Comparison of ENCODE assay signal across 9 cellular contexts in genomic region chr17:71085238-71086033, GRCh38.
DNase-seq lines count a peak whose midpoint lies in the region; FAIRE-seq and TF ChIP-seq lines count a peak whose summit lies in the region.
"Had no signal": no experiment of that assay in that cellular context is flagged by ENCODE, and none has a peak within 500 bp of the region (broad histone marks: within the 10 kb centered on the region; RNA-seq: fewer than 3 reads in every experiment).

No MANE protein-coding gene starts in this region.

- H2AFZ ChIP-seq in hepatocyte: no peak overlapping the region

- H3K4me2 ChIP-seq in hepatocyte: no peak overlapping the region

- no peaks in the 10 kb centered on the region; the same call in 1 of the 2 replicates for H3K4me1 ChIP-seq in BE2C
- H3K4me1 ChIP-seq in hepatocyte (ENCODE audit: insufficient read depth): no peaks in the 10 kb centered on the region
- H3K4me1 ChIP-seq: tibial nerve had no signal

- H3K79me2 ChIP-seq in hepatocyte: no peaks in the 10 kb centered on the region

- DNase-seq in BE2C (peak; percentile 66), GM20000 (ENCODE audit: low spot score) (peak; percentile 3), RCC 7860 (ENCODE audit: low spot score) (peak; percentile 17), hepatocyte (ENCODE audit: low spot score) (peak; percentile 20), hepatic stellate cell (ENCODE audit: low spot score) (no peak), GM13976 (ENCODE audit: low spot score) (no peak), NCI-H2029 (lab: John Stamatoyannopoulos, UW) (no peak)
- DNase-seq in NK-92 treated with Interleukin-12 subunit alpha and Interleukin-12 subunit beta, amount 100 ng/mL, for 24 hours (lab: John Stamatoyannopoulos, UW): no peak

- WGBS in hepatocyte (ENCODE audit: low lambda C conversion rate, missing lambda C conversion rate): 61% methylated on average over 5 of the region's 5 CpGs

- H3K9me3 ChIP-seq in BE2C: no peaks in the 10 kb centered on the region
- no peaks in the 10 kb centered on the region for H3K9me3 ChIP-seq in hepatocyte (ENCODE audit: low read depth)
- H3K9me3 ChIP-seq: tibial nerve had no signal

- H3K27ac ChIP-seq in hepatocyte: no peak overlapping the region
- H3K27ac ChIP-seq: tibial nerve had no signal

- no peaks in the 10 kb centered on the region for H3K9me2 ChIP-seq in hepatocyte (replicated peaks; ENCODE audit: insufficient read depth)

- no peaks in the 10 kb centered on the region for H4K20me1 ChIP-seq in hepatocyte (ENCODE audit: insufficient read depth, poor library complexity, severe bottlenecking)

- no peaks in the 10 kb centered on the region for H3K27me3 ChIP-seq in BE2C
- H3K27me3 ChIP-seq in hepatocyte: no peaks in the 10 kb centered on the region
- H3K27me3 ChIP-seq: tibial nerve had no signal

- TF ChIP-seq CTCF in BE2C (IDR thresholded peaks at IDR 0.05; ENCODE audit: low read depth, low read length) (peak; percentile 83), GM20000 (IDR thresholded peaks at IDR 0.05; ENCODE audit: extremely low read depth, missing control alignments) (no peak), hepatocyte (IDR thresholded peaks at IDR 0.05; ENCODE audit: poor library complexity) (peak; percentile 36), GM13976 (IDR thresholded peaks at IDR 0.05; ENCODE audit: borderline replicate concordance, control extremely low read depth, extremely low read depth, insufficient read depth, missing control alignments) (no peak)

- H3K36me3 ChIP-seq in BE2C (no peaks in the 10 kb centered on the region), hepatocyte (replicated peaks; ENCODE audit: insufficient read depth, low read depth) (no peaks in the 10 kb centered on the region)
- H3K36me3 ChIP-seq: tibial nerve had no signal

- FAIRE-seq in RCC 7860 (lab: Jason Lieb, UNC): no peak

- no peak overlapping the region for H3K4me3 ChIP-seq in BE2C (ENCODE audit: low read depth, low read length)
- no peak overlapping the region for H3K4me3 ChIP-seq in hepatocyte
- H3K4me3 ChIP-seq: tibial nerve had no signal

- in situ Hi-C loops in GM13976 (cut with MboI; ENCODE audit: low sequenced_read_pairs, unreplicated experiment): no loop called here

Comparison
In these comparisons a context has a peak if more than half of its experiments do, and no peak if none do; other contexts are left out.
1. DNase-seq: peak in BE2C (single experiment), GM20000 (single experiment), RCC 7860 (single experiment) and hepatocyte (single experiment); none in NK-92 treated with Interleukin-12 subunit alpha and Interleukin-12 subunit beta, amount 100 ng/mL, for 24 hours (single experiment), hepatic stellate cell (single experiment), GM13976 (single experiment) and NCI-H2029 (single experiment).
2. CTCF ChIP-seq: peak in BE2C (single experiment) and hepatocyte (single experiment); none in GM20000 (single experiment) and GM13976 (single experiment).